ENCODE assay signal across 1 cellular context in genomic region chr2:85525029-85525428, GRCh38.
TF ChIP-seq lines count a peak whose summit lies in the region.

No MANE protein-coding gene starts in this region.

TF ChIP-seq in K562, 482 proteins besides CTCF, POLR2A, EP300 and RAD21:
- TF ChIP-seq PRPF4 (IDR thresholded peaks at IDR 0.05; ENCODE audit: insufficient read depth, low read depth, low read length, poor library complexity, severe bottlenecking) (no peak), ZNF174 (CRISPR knock-in tag; IDR thresholded peaks at IDR 0.05) (no peak), USF2 (CRISPR knock-in tag; IDR thresholded peaks at IDR 0.05) (0 out of 2 replicates have a peak, but pooled peaks have one; percentile 6), HLTF (IDR thresholded peaks at IDR 0.05) (no peak), CREB3 (tag; conservative IDR thresholded peaks at IDR 0.05; ENCODE audit: low read depth) (0 out of 2 replicates have a peak, but pooled peaks have one; percentile 15), ZNF253 (CRISPR knock-in tag; conservative IDR thresholded peaks at IDR 0.05) (no peak)
